ENCODE assay signal across 9 cellular contexts in the genomic region with DNA sequence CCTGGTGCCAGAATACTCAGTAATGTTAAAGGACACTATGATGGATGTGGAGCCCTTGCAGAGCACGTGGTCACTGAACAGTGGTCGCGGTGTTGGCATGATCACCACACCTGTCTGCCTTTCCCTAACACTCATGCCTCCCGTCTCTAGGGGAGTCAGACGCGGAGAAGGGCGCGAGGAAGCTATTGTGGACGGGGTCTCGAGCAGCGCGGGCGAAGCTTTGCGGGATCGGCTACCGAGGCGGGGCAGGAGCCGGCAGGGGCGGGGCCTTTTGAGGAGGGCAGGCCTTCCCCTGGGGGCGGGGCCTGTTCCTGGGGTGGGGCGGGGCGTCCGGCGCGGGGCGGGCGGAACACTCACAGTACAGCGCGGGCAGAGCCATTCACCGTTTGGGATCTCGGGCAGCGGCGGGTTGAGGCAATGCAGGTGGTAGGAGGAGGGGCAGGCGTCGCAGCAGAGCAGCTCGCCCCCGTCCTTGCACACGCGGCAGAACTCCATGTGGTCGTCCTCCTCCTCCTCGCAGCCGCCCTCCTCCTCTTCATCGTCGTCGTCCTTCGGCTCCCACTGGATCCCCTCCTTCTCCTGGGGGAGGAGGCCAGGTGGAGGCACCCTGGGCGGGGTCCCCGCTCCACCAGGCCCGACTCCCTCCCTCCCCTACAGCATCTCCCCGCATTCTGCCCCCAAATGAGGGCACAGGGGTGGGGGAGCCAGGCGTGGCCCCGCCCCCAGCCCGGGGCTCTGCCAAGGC. TPM values are rescaled to one million over a fixed set of nuclear protein-coding genes. Genes with fewer than 3 reads are reported as not detected.
A peak's percentile ranks its signal among the peaks of the same experiment; 100 is the strongest.
DNase-seq lines count a peak whose midpoint lies in the region; ATAC-seq and TF ChIP-seq lines count a peak whose summit lies in the region.
"Had no signal": no experiment of that assay in that cellular context is flagged by ENCODE, and none has a peak within 500 bp of the region (broad histone marks: within the 10 kb centered on the region; RNA-seq: fewer than 3 reads in every experiment).

No MANE protein-coding gene starts in this region.

- no peak overlapping the region for H3K9ac ChIP-seq in SK-N-MC (ENCODE audit: insufficient read length)

- peaks cover 24% of the 10 kb centered on the region for H3K27me3 ChIP-seq in GM23338 (ENCODE audit: insufficient read depth)

- H3K9me3 Mint-ChIP-seq in GM23338: peaks cover 3% of the 10 kb centered on the region; the same call in 1 of the 3 replicates
- H3K9me3 Mint-ChIP-seq in activated naive CD8-positive, alpha-beta T cell treated with anti-CD3 and anti-CD28 coated beads, Interleukin-2, amount 10 ng/mL, durations not matched to agents 7 days and 5 days: no peaks in the 10 kb centered on the region

- POLR2A ChIA-PET in activated naive CD8-positive, alpha-beta T cell treated with anti-CD3 and anti-CD28 coated beads, Interleukin-2, amount 10 ng/mL, durations not matched to agents 7 days and 5 days (lab: Charles Lee): no interaction called here

- peak overlapping the region; percentile 81 for H3K4me2 ChIP-seq in GM23338

- peak; percentile 93 for DNase-seq in GM23338 (ENCODE audit: low spot score)
- no peak for DNase-seq in SK-N-MC (ENCODE audit: low read depth, low spot score)
- peak; percentile 77 for DNase-seq in activated naive CD8-positive, alpha-beta T cell treated with anti-CD3 and anti-CD28 coated beads, Interleukin-2, amount 10 ng/mL, durations not matched to agents 7 days and 5 days
- DNase-seq in iPS-NIHi11 (ENCODE audit: low spot score): peak; percentile 99
- peak in 2 of 3 donors; percentile 26 to 62 for DNase-seq in stimulated activated CD4-positive, alpha-beta T cell treated with anti-CD3 and anti-CD28 coated beads, TNF-alpha, amount 100 ng/mL, for 1 hour (ENCODE audit: low read depth in 3 of 3, low spot score in 1 of 3)

- H3K27ac ChIP-seq in GM23338 (ENCODE audit: low read depth) (no peak overlapping the region), SK-N-MC (no peak overlapping the region)
- H3K27ac ChIP-seq: skin epidermis had no signal

- H2AFZ ChIP-seq in GM23338: peak overlapping the region; percentile 98

- no peak overlapping the region for H3K27ac Mint-ChIP-seq in GM23338
- no peak overlapping the region for H3K27ac Mint-ChIP-seq in activated naive CD8-positive, alpha-beta T cell treated with anti-CD3 and anti-CD28 coated beads, Interleukin-2, amount 10 ng/mL, durations not matched to agents 7 days and 5 days

- no peak overlapping the region; the same call in none of the 3 replicates for H3K4me3 Mint-ChIP-seq in GM23338
- H3K4me3 Mint-ChIP-seq in activated naive CD8-positive, alpha-beta T cell treated with anti-CD3 and anti-CD28 coated beads, Interleukin-2, amount 10 ng/mL, durations not matched to agents 7 days and 5 days: peak overlapping the region; percentile 52

- H3K4me3 ChIP-seq in GM23338: peak overlapping the region; percentile 55
- peak overlapping the region; percentile 70 for H3K4me3 ChIP-seq in SK-N-MC
- H3K4me3 ChIP-seq: skin epidermis had no signal

- H3F3A ChIP-seq in GM23338 (replicated peaks; ENCODE audit: low read depth): 0 out of 2 replicates have a peak, but pooled peaks cover 2% of the 10 kb centered on the region

- H3K36me3 Mint-ChIP-seq in GM23338 (ENCODE audit: low read depth): no peaks in the 10 kb centered on the region
- H3K36me3 Mint-ChIP-seq in activated naive CD8-positive, alpha-beta T cell treated with anti-CD3 and anti-CD28 coated beads, Interleukin-2, amount 10 ng/mL, durations not matched to agents 7 days and 5 days: no peaks in the 10 kb centered on the region

- H3K36me3 ChIP-seq in GM23338 (ENCODE audit: insufficient read depth) (no peaks in the 10 kb centered on the region), SK-N-MC (ENCODE audit: insufficient read depth, low read length) (no peaks in the 10 kb centered on the region)

- peaks cover 13% of the 10 kb centered on the region for H3K9me2 ChIP-seq in GM23338 (ENCODE audit: insufficient read depth)

- peak; percentile 95 for ATAC-seq in GM23338
- peak; percentile 83 for ATAC-seq in activated naive CD8-positive, alpha-beta T cell treated with anti-CD3 and anti-CD28 coated beads, Interleukin-2, amount 10 ng/mL, durations not matched to agents 7 days and 5 days (ENCODE audit: low read depth)
- ATAC-seq in GM21526 (IDR thresholded peaks at IDR 0.05; ENCODE audit: low FRiP score, unreplicated experiment): no peak
- no peak for ATAC-seq in GM21360 (IDR thresholded peaks at IDR 0.05; ENCODE audit: unreplicated experiment)
- no peak for ATAC-seq in HG03457 (IDR thresholded peaks at IDR 0.05; ENCODE audit: unreplicated experiment)

- no peaks in the 10 kb centered on the region for H4K20me1 ChIP-seq in GM23338 (replicated peaks; ENCODE audit: insufficient read depth)

- H3K27me3 Mint-ChIP-seq in GM23338 (ENCODE audit: insufficient read depth, low read depth, poor library complexity): peaks cover 15% of the 10 kb centered on the region
- peaks cover 13% of the 10 kb centered on the region for H3K27me3 Mint-ChIP-seq in activated naive CD8-positive, alpha-beta T cell treated with anti-CD3 and anti-CD28 coated beads, Interleukin-2, amount 10 ng/mL, durations not matched to agents 7 days and 5 days

- no peaks in the 10 kb centered on the region for H3K4me1 ChIP-seq in GM23338 (ENCODE audit: insufficient read depth)

- no peak for TF ChIP-seq CTCF in GM23338 (conservative IDR thresholded peaks at IDR 0.05; ENCODE audit: low read depth in 2 of 2)

- H3K79me2 ChIP-seq in GM23338 (replicated peaks; ENCODE audit: insufficient read depth): no peaks in the 10 kb centered on the region

- no peaks in the 10 kb centered on the region for H3K9me3 ChIP-seq in SK-N-MC (ENCODE audit: low read depth, low read length)

- H3K4me1 Mint-ChIP-seq in GM23338: peaks cover 5% of the 10 kb centered on the region; the same call in 2 of the 3 replicates
- peaks cover 3% of the 10 kb centered on the region for H3K4me1 Mint-ChIP-seq in activated naive CD8-positive, alpha-beta T cell treated with anti-CD3 and anti-CD28 coated beads, Interleukin-2, amount 10 ng/mL, durations not matched to agents 7 days and 5 days

TF ChIP-seq in GM23338, 12 proteins besides CTCF, POLR2A, EP300 and RAD21:
- TF ChIP-seq POLR2AphosphoS5 (IDR thresholded peaks at IDR 0.05; ENCODE audit: low read depth): no peak
- no peak for TF ChIP-seq STAT1 (IDR thresholded peaks at IDR 0.05; ENCODE audit: unreplicated experiment)
- TF ChIP-seq ZNF114 (CRISPR knock-in tag; IDR thresholded peaks at IDR 0.05): no peak

RNA-seq across cellular contexts. Expression of a gene that starts 31.5 kb away (rescaled TPM):
- total RNA-seq in GM23338 (2014; rRNA removed; shearing (Covaris generic)): 1.0 and 1.4 TPM in 2 replicates
- polyA plus RNA-seq in GM23338 (2016; fragmentation: Nextera tagmentation; extraction: Ambion mirVana): 0.32 and 0.45 TPM in 2 replicates
- total RNA-seq in activated naive CD8-positive, alpha-beta T cell treated with anti-CD3 and anti-CD28 coated beads, Interleukin-2, amount 10 ng/mL, durations not matched to agents 7 days and 5 days: under 1 TPM; 0.23 to 0.61 TPM

RNA-seq across cellular contexts. Expression of a gene that starts 50.7 kb away (rescaled TPM):
- 145 and 149 TPM in 2 replicates for total RNA-seq in GM23338 (2014; rRNA removed; shearing (Covaris generic))
- polyA plus RNA-seq in GM23338 (2016; fragmentation: Nextera tagmentation; extraction: Ambion mirVana): 818 and 851 TPM in 2 replicates
- 100 to 1,000 TPM; 309 to 343 TPM for total RNA-seq in activated naive CD8-positive, alpha-beta T cell treated with anti-CD3 and anti-CD28 coated beads, Interleukin-2, amount 10 ng/mL, durations not matched to agents 7 days and 5 days

RNA-seq across cellular contexts. Expression of a gene that starts 57.2 kb away (rescaled TPM):
- 1.5 and 2.9 TPM in 2 replicates for total RNA-seq in GM23338 (2014; rRNA removed; shearing (Covaris generic))
- 1.3 and 1.7 TPM in 2 replicates for polyA plus RNA-seq in GM23338 (2016; fragmentation: Nextera tagmentation; extraction: Ambion mirVana)
- total RNA-seq in activated naive CD8-positive, alpha-beta T cell treated with anti-CD3 and anti-CD28 coated beads, Interleukin-2, amount 10 ng/mL, durations not matched to agents 7 days and 5 days: 1 to 10 TPM; 3.8 to 4.0 TPM

Comparison
In these comparisons a context has a peak if more than half of its experiments do, and no peak if none do; other contexts are left out.
1. ATAC-seq: peak in GM23338 (single experiment) and activated naive CD8-positive, alpha-beta T cell treated with anti-CD3 and anti-CD28 coated beads, Interleukin-2, amount 10 ng/mL, durations not matched to agents 7 days and 5 days (single experiment); none in GM21526 (single experiment), GM21360 (single experiment) and HG03457 (single experiment).